In genomic region chr6:12748815-12749521, GRCh38 we compare ENCODE assay signal across 1 cellular context.
A peak's percentile ranks its signal among the peaks of the same experiment; 100 is the strongest.
TF ChIP-seq lines count a peak whose summit lies in the region.

No MANE protein-coding gene starts in this region.

TF ChIP-seq in H1, 55 proteins besides CTCF, POLR2A, EP300 and RAD21:
- TF ChIP-seq GABPA (IDR thresholded peaks at IDR 0.05; ENCODE audit: borderline replicate concordance, insufficient read depth, low read length) (no peak), HDAC2 (IDR thresholded peaks at IDR 0.05; ENCODE audit: borderline replicate concordance in 1 of 2, low read depth in 2 of 2, low read length in 2 of 2) (no peak), GTF2F1 (IDR thresholded peaks at IDR 0.05; ENCODE audit: borderline replicate concordance, low read depth, low read length) (no peak), SRF (IDR thresholded peaks at IDR 0.05; ENCODE audit: low read depth, low read length) (no peak), SIX5 (IDR thresholded peaks at IDR 0.05; ENCODE audit: low read depth, low read length) (no peak), BRCA1 (IDR thresholded peaks at IDR 0.05; ENCODE audit: low read depth, low read length) (no peak), KDM1A (IDR thresholded peaks at IDR 0.05; ENCODE audit: borderline replicate concordance, low read length) (no peak), MAX (IDR thresholded peaks at IDR 0.05) (peak; percentile 49), USF2 (IDR thresholded peaks at IDR 0.05; ENCODE audit: low read length) (no peak), TEAD4 (IDR thresholded peaks at IDR 0.05; ENCODE audit: low read depth, low read length) (no peak), RBBP5 (IDR thresholded peaks at IDR 0.05; ENCODE audit: borderline replicate concordance, low read depth, low read length) (no peak; the same call in 1 of the 2 replicates), CREB1 (IDR thresholded peaks at IDR 0.05) (no peak), POLR2AphosphoS5 (IDR thresholded peaks at IDR 0.05; ENCODE audit: low read depth, low read length) (no peak; the same call in 1 of the 2 replicates), HDAC6 (IDR thresholded peaks at IDR 0.05; ENCODE audit: low read depth, low read length) (no peak), CTBP2 (IDR thresholded peaks at IDR 0.05; ENCODE audit: borderline replicate concordance, insufficient read depth, insufficient read length, low read length) (peak; percentile 69), RFX5 (IDR thresholded peaks at IDR 0.05; ENCODE audit: borderline replicate concordance, low read depth, low read length) (peak; percentile 36; the same call in 1 of the 2 replicates), SP4 (IDR thresholded peaks at IDR 0.05; ENCODE audit: low read length) (peak; percentile 48; the same call in 1 of the 2 replicates), JUN (IDR thresholded peaks at IDR 0.05; ENCODE audit: low read depth, low read length) (no peak), CHD2 (IDR thresholded peaks at IDR 0.05; ENCODE audit: low read length) (no peak), RXRA (IDR thresholded peaks at IDR 0.05; ENCODE audit: insufficient read depth, low read depth, low read length) (no peak), RNF2 (IDR thresholded peaks at IDR 0.05; ENCODE audit: borderline replicate concordance, low read depth, low read length, missing control alignments, poor library complexity, severe bottlenecking) (no peak), SUZ12 (IDR thresholded peaks at IDR 0.05; ENCODE audit: low read length) (peak; percentile 20; the same call in 1 of the 2 replicates), ASH2L (IDR thresholded peaks at IDR 0.05; ENCODE audit: low read length) (peak; percentile 9), FOSL1 (IDR thresholded peaks at IDR 0.05; ENCODE audit: insufficient read depth, low read depth, low read length) (no peak), SAP30 (IDR thresholded peaks at IDR 0.05; ENCODE audit: insufficient read depth, insufficient replicate concordance, low read length) (no peak), BACH1 (IDR thresholded peaks at IDR 0.05; ENCODE audit: low read length) (0 out of 2 replicates have a peak, but pooled peaks have one; percentile 48), KDM5A (IDR thresholded peaks at IDR 0.05; ENCODE audit: low read length) (no peak), TAF1 (IDR thresholded peaks at IDR 0.05; ENCODE audit: low read depth, low read length) (peak; percentile 64; the same call in 1 of the 2 replicates), TBP (IDR thresholded peaks at IDR 0.05; ENCODE audit: low read depth, low read length) (peak; percentile 37; the same call in 1 of the 2 replicates), NANOG (IDR thresholded peaks at IDR 0.05; ENCODE audit: insufficient read depth, low read depth, low read length, poor library complexity, severe bottlenecking) (no peak), CBX5 (IDR thresholded peaks at IDR 0.05; ENCODE audit: low read depth, low read length) (no peak), SIRT6 (IDR thresholded peaks at IDR 0.05; ENCODE audit: low read length) (no peak), BCL11A (IDR thresholded peaks at IDR 0.05; ENCODE audit: low read depth in 2 of 2, low read length in 2 of 2) (no peak), SP1 (IDR thresholded peaks at IDR 0.05; ENCODE audit: low read depth, low read length) (peak; percentile 100), NRF1 (IDR thresholded peaks at IDR 0.05; ENCODE audit: low read depth, low read length) (no peak), TCF12 (IDR thresholded peaks at IDR 0.05; ENCODE audit: low read depth, low read length) (no peak), E2F6 (IDR thresholded peaks at IDR 0.05) (peak; percentile 54), EGR1 (IDR thresholded peaks at IDR 0.05; ENCODE audit: borderline replicate concordance, low read depth, low read length) (peak; percentile 95), MAFK (IDR thresholded peaks at IDR 0.05; ENCODE audit: low read depth, low read length) (peak; percentile 78; the same call in 1 of the 2 replicates), POU5F1 (IDR thresholded peaks at IDR 0.05; ENCODE audit: low read depth, low read length) (no peak), JUND (IDR thresholded peaks at IDR 0.05; ENCODE audit: low read length) (no peak), ATF2 (IDR thresholded peaks at IDR 0.05; ENCODE audit: low read length) (peak; percentile 51; the same call in 1 of the 2 replicates), SP2 (IDR thresholded peaks at IDR 0.05; ENCODE audit: low read length) (no peak), CBX8 (IDR thresholded peaks at IDR 0.05; ENCODE audit: borderline replicate concordance, low read depth, low read length) (no peak), YY1 (IDR thresholded peaks at IDR 0.05; ENCODE audit: low read depth, low read length) (peak; percentile 23; the same call in 1 of the 2 replicates), ATF3 (IDR thresholded peaks at IDR 0.05; ENCODE audit: insufficient read depth, low read depth, low read length) (no peak), CHD7 (IDR thresholded peaks at IDR 0.05; ENCODE audit: insufficient replicate concordance, low read length) (no peak), CHD1 (IDR thresholded peaks at IDR 0.05; ENCODE audit: low read depth, low read length) (no peak), PHF8 (conservative IDR thresholded peaks at IDR 0.05; ENCODE audit: low read depth, low read length) (0 out of 2 replicates have a peak, but pooled peaks have one; percentile 18), KDM4A (IDR thresholded peaks at IDR 0.05; ENCODE audit: low read depth, low read length, severe bottlenecking) (peak; percentile 93), EZH2 (IDR thresholded peaks at IDR 0.05; ENCODE audit: low read depth, low read length, severe bottlenecking) (no peak), CEBPB (IDR thresholded peaks at IDR 0.05; ENCODE audit: low read depth, low read length) (peak; percentile 84), TAF7 (optimal IDR thresholded peaks at IDR 0.05; ENCODE audit: borderline replicate concordance, low read depth, low read length) (no peak), SIN3A (conservative IDR thresholded peaks at IDR 0.05 in 1 of 2, IDR thresholded peaks at IDR 0.05 in 1 of 2; ENCODE audit: low read depth in 1 of 2, low read length in 2 of 2) (peak; percentile 51 to 85; a peak in 2 of 4 replicates), ZNF274 (IDR thresholded peaks at IDR 0.05; ENCODE audit: borderline replicate concordance, extremely low read depth, low read length) (no peak)
TF ChIP-seq in H1: peak in this region for 19.
